In genomic region chrX:72713599-72714444, GRCh38 we compare ENCODE assay signal across 8 cellular contexts. TPM values are rescaled to one million over a fixed set of nuclear protein-coding genes. Genes with fewer than 3 reads are reported as not detected.
DNase-seq lines count a peak whose midpoint lies in the region; FAIRE-seq and TF ChIP-seq lines count a peak whose summit lies in the region.
"Not testable (repeated sequence)": the region's sequence is repeated elsewhere in the genome, so short reads cannot be mapped to it uniquely, and the experiment has no call there.

Gene PHKA1, minus strand, starts transcription at chrX:72714306. Its CDS starts 426 bp downstream, at chrX:72713880.

- peak within 1 kb of the TSS in 1 of 2 donors; percentile 51 for H3K9ac ChIP-seq in kidney (ENCODE audit: low read length in 2 of 2)

- H3K27me3 ChIP-seq in PC-9 (ENCODE audit: insufficient read depth, low read depth); effector memory CD4-positive, alpha-beta T cell (replicated peaks; ENCODE audit: control insufficient read depth, insufficient read depth, low read length, poor library complexity, severe bottlenecking); sigmoid colon: not testable (repeated sequence)

- WGBS in sigmoid colon, 2 donors: 6 to 8% methylated on average over 80 of the region's 80 CpGs

- in situ Hi-C loops in GM13976 (cut with MboI; ENCODE audit: low sequenced_read_pairs, unreplicated experiment): not testable (repeated sequence)

- not testable (repeated sequence) for H3K9me2 ChIP-seq in PC-9 (ENCODE audit: insufficient read depth)

- not testable (repeated sequence) for TF ChIP-seq POLR2A in sigmoid colon (IDR thresholded peaks at IDR 0.05)

- H3F3A ChIP-seq in PC-9 (ENCODE audit: insufficient read depth, low read depth): not testable (repeated sequence)

- not testable (repeated sequence) for TF ChIP-seq EP300 in sigmoid colon (IDR thresholded peaks at IDR 0.05)

- H3K36me3 ChIP-seq in PC-9 (ENCODE audit: low read depth); effector memory CD4-positive, alpha-beta T cell (ENCODE audit: control insufficient read depth, insufficient read depth, low read length); kidney (ENCODE audit: control insufficient read depth in 1 of 2, insufficient read depth in 2 of 2, low read length in 2 of 2); sigmoid colon: not testable (repeated sequence)

- H3K9me3 ChIP-seq in PC-9 (ENCODE audit: insufficient read depth, low read depth); effector memory CD4-positive, alpha-beta T cell (ENCODE audit: control insufficient read depth, low read length); kidney (ENCODE audit: control insufficient read depth in 1 of 2, low read length in 2 of 2); sigmoid colon: not testable (repeated sequence)

- peak; percentile 83 for FAIRE-seq in HTR-8/SVneo (lab: Jason Lieb, UNC)
- FAIRE-seq in kidney (lab: Jason Lieb, UNC); urothelium cell line (lab: Jason Lieb, UNC): not testable (repeated sequence)

- TF ChIP-seq CTCF in GM13976 (IDR thresholded peaks at IDR 0.05; ENCODE audit: borderline replicate concordance, control extremely low read depth, extremely low read depth, insufficient read depth, missing control alignments); PC-9 (conservative IDR thresholded peaks at IDR 0.05); kidney (IDR thresholded peaks at IDR 0.05; ENCODE audit: borderline replicate concordance, extremely low read depth, insufficient read depth); sigmoid colon (IDR thresholded peaks at IDR 0.05): not testable (repeated sequence)

- H4K20me1 ChIP-seq in PC-9 (ENCODE audit: insufficient read depth): not testable (repeated sequence)

- DNase-seq in GM13976 (ENCODE audit: low spot score): peak; percentile 47
- peak; percentile 56 for DNase-seq in HTR-8/SVneo (ENCODE audit: insufficient read length, low spot score)
- peak; percentile 45 to 57 for DNase-seq in PC-9
- DNase-seq in activated T-cell treated with anti-CD3 and anti-CD28 coated beads for 24 hours (ENCODE audit: low read depth): peak; percentile 43
- DNase-seq in effector memory CD4-positive, alpha-beta T cell: not testable (repeated sequence)
- peak; percentile 72 for DNase-seq in kidney
- DNase-seq in sigmoid colon: peak; percentile 79
- DNase-seq in urothelium cell line (ENCODE audit: low spot score): peak; percentile 48

- peak within 1 kb of the TSS; percentile 77 for H3K4me3 ChIP-seq in PC-9
- peak within 1 kb of the TSS; percentile 25 for H3K4me3 ChIP-seq in effector memory CD4-positive, alpha-beta T cell (ENCODE audit: insufficient read depth, low read depth, low read length, poor library complexity, severe bottlenecking)
- H3K4me3 ChIP-seq in kidney (ENCODE audit: low read length in 2 of 2): peak within 1 kb of the TSS; percentile 68 to 76
- H3K4me3 ChIP-seq in sigmoid colon: peak within 1 kb of the TSS; percentile 25 to 52 (median 49)

- BruUV-seq in PC-9 (replicated peaks; lab: Mats Ljungman, UMichigan): TSS peak; percentile 40

- H3K4me1 ChIP-seq in PC-9 (replicated peaks; ENCODE audit: insufficient read depth); effector memory CD4-positive, alpha-beta T cell (ENCODE audit: control insufficient read depth, insufficient read depth, low read length, poor library complexity, severe bottlenecking); kidney (ENCODE audit: control insufficient read depth in 1 of 2, insufficient read depth in 1 of 2, low read depth in 1 of 2, low read length in 2 of 2); sigmoid colon: not testable (repeated sequence)

- H3K79me2 ChIP-seq in PC-9 (ENCODE audit: low read depth): peaks cover 10% of the 10 kb centered on the region

- POLR2A ChIA-PET in PC-9 (lab: Charles Lee; ENCODE audit: unreplicated experiment): interaction anchor here (0.7 kb wide), 1 partner anchor 30 kb away, joined by 4 read pairs; no protein-coding TSS in a partner anchor

- CTCF ChIA-PET in PC-9 (lab: Charles Lee): not testable (repeated sequence)

- intact Hi-C loops in PC-9 (cut with micrococcal nuclease; ENCODE audit: unreplicated experiment): loop anchor here (2.0 kb wide), 1 partner anchor 93 kb away; no protein-coding TSS in a partner anchor
- intact Hi-C loops in kidney (cut with DNase I); sigmoid colon (cut with DNase I): not testable (repeated sequence)

- H3K4me2 ChIP-seq in PC-9: peak within 1 kb of the TSS; percentile 88

- H3K27ac ChIP-seq in PC-9 (peak within 1 kb of the TSS; percentile 70), kidney (ENCODE audit: low read depth in 2 of 2, low read length in 2 of 2) (peak within 1 kb of the TSS; percentile 43 to 65), sigmoid colon (peak within 1 kb of the TSS; percentile 77 to 81 (median 79))
- not testable (repeated sequence) for H3K27ac ChIP-seq in effector memory CD4-positive, alpha-beta T cell (ENCODE audit: insufficient read depth, low read length, poor library complexity, severe bottlenecking)

- peak within 1 kb of the TSS; percentile 88 for H2AFZ ChIP-seq in PC-9

RNA-seq across cellular contexts. Expression of gene PHKA1, which starts in this region (rescaled TPM):
- total RNA-seq in PC-9 (2021) (15.5 and 17.2 TPM in 2 replicates), kidney (3.4 TPM), sigmoid colon (1 to 10 TPM; 4.6 to 9.7 (median 7.0) TPM)
- polyA plus RNA-seq in kidney (ENCODE audit: insufficient read depth, low read depth, low replicate concordance) (2.6 TPM), sigmoid colon (1 to 10 TPM in 2 of 3 donors, under 1 TPM in 1; 0.92 to 2.0 (median 1.2) TPM)

Comparison
In these comparisons a context has a peak if more than half of its experiments do, and no peak if none do; other contexts are left out.
1. H3K4me3 ChIP-seq: peak in every context shown above with its lines; median percentile 77 in PC-9; 72 in kidney; 49 in sigmoid colon; 25 in effector memory CD4-positive, alpha-beta T cell.